ENCODE assay signal across 9 cellular contexts in the genomic region with DNA sequence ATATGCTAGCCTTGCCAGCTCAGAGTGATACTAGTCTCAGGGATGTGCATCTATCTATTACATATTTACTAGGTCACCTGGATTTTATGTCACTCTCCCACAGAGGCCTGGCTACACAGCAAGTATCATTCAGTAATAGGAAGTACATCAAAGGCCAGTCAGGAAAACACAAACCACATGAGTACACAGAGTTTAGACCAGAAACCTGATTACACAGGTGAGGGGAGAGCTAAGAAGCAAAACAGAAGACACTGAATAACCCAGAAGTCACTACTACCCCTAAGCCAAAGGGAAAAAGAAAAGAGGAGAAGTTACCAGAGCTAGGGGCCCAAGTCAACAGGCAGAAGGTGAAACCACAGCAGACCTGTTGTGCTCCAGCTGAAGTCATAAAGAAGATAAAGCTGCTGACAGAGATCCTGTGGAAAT. TPM values are rescaled to one million over a fixed set of nuclear protein-coding genes. Genes with fewer than 3 reads are reported as not detected.
DNase-seq lines count a peak whose midpoint lies in the region; ATAC-seq lines count a peak whose summit lies in the region.
"Had no signal": no experiment of that assay in that cellular context is flagged by ENCODE, and none has a peak within 500 bp of the region (broad histone marks: within the 10 kb centered on the region; RNA-seq: fewer than 3 reads in every experiment).

No MANE protein-coding gene starts in this region.

- H3K27ac Mint-ChIP-seq in memory B cell = peak overlapping the region; percentile 91

- no peaks in the 10 kb centered on the region for H3K9me3 Mint-ChIP-seq in memory B cell

- H3K27me3 Mint-ChIP-seq in memory B cell = no peaks in the 10 kb centered on the region

- H3K4me3 Mint-ChIP-seq in memory B cell = no peak overlapping the region

- DNase-seq in memory B cell (ENCODE audit: low spot score in 2 of 2) = no peak
- no peak for DNase-seq in occipital lobe (lab: John Stamatoyannopoulos, UW)
- DNase-seq in middle frontal gyrus (ENCODE audit: extremely low spot score, low spot score) = no peak
- no peak for DNase-seq in NCI-H1930 (lab: John Stamatoyannopoulos, UW)
- DNase-seq in amniotic stem cell (lab: John Stamatoyannopoulos, UW) = no peak
- DNase-seq: lower lobe of right lung had no signal

- H3K36me3 Mint-ChIP-seq in memory B cell = peaks cover 16% of the 10 kb centered on the region

- H3K4me1 Mint-ChIP-seq in memory B cell = peaks cover 22% of the 10 kb centered on the region

- peak; percentile 93 for ATAC-seq in GM18511 (IDR thresholded peaks at IDR 0.05; ENCODE audit: unreplicated experiment)
- peak; percentile 89 for ATAC-seq in GM21786 (IDR thresholded peaks at IDR 0.05; ENCODE audit: unreplicated experiment)
- ATAC-seq in HG03565 (IDR thresholded peaks at IDR 0.05; ENCODE audit: unreplicated experiment) = peak; percentile 72
- ATAC-seq in memory B cell (ENCODE audit: low read depth) = no peak
- ATAC-seq: lower lobe of right lung had no signal

RNA-seq across cellular contexts. Expression of a gene that starts 13.3 kb away (rescaled TPM):
- 2.7 TPM for total RNA-seq in occipital lobe

RNA-seq across cellular contexts. Expression of a gene that starts 16.5 kb away (rescaled TPM):
- 56.0 TPM for total RNA-seq in occipital lobe

RNA-seq across cellular contexts. Expression of a gene that starts 54.5 kb away (rescaled TPM):
- total RNA-seq in occipital lobe = not detected
- total RNA-seq: lower lobe of right lung had no signal
